Comparison of ENCODE assay signal across 13 cellular contexts in the genomic region with DNA sequence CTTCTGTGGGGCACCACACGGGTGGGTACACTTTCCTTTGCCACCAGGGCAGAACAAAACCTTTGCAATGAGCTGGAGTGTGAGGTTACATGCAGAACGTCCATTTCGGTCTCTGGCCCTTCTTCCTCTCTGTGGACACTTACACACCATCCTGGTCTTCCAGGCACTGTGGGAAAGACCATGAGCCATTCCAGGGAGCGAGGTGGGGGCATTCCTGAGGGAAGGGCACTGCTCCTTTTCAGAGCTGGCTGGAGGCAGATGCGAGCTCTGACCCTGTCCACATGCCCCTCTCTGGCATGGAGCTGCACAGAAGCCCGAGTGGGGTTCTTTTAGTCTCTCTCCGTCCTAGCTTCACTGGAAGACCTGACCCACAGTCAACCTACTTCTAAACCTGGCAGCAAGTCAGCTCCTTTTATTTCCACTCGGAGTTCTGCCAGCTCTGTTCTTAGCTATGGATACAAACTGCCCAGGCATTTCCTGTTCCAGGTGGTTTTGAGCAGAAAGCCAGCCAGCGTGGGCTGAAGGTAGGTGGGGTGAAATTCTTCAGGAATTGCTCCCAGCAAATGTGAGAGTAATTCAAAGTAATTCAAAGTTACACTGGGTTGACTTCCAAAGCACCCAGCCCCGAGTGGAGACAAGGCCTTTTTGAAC.
DNase-seq lines count a peak whose midpoint lies in the region; ATAC-seq, FAIRE-seq and TF ChIP-seq lines count a peak whose summit lies in the region.
"Had no signal": no experiment of that assay in that cellular context is flagged by ENCODE, and none has a peak within 500 bp of the region (broad histone marks: within the 10 kb centered on the region; RNA-seq: fewer than 3 reads in every experiment).

No MANE protein-coding gene starts in this region.

- no peaks in the 10 kb centered on the region for H3K9me3 ChIP-seq in endothelial cell of umbilical vein (replicated peaks; ENCODE audit: control insufficient read depth, insufficient read depth, low read length)
- H3K9me3 ChIP-seq in lower lobe of right lung, result no peaks in the 10 kb centered on the region

- H3K27me3 ChIP-seq in endothelial cell of umbilical vein (ENCODE audit: control insufficient read depth in 2 of 2, insufficient read depth in 2 of 2, low read length in 2 of 2) (no peaks in the 10 kb centered on the region), lower lobe of right lung (ENCODE audit: low read depth) (no peaks in the 10 kb centered on the region)

- POLR2A ChIA-PET in endothelial cell of umbilical vein (lab: Charles Lee) (no interaction called here), T-cell (lab: Charles Lee) (no interaction called here)

- no peaks in the 10 kb centered on the region for H3K27me3 Mint-ChIP-seq in T-cell

- no peak for TF ChIP-seq CTCF in endothelial cell of umbilical vein (IDR thresholded peaks at IDR 0.05; ENCODE audit: extremely low read depth in 1 of 2, insufficient read depth in 1 of 2, low read depth in 1 of 2, low read length in 2 of 2)
- TF ChIP-seq CTCF in lower lobe of right lung (IDR thresholded peaks at IDR 0.05), result no peak

- intact Hi-C loops in endothelial cell of umbilical vein (cut with micrococcal nuclease), result no loop called here
- intact Hi-C loops in lower lobe of right lung (cut with DNase I), result no loop called here

- CTCF ChIA-PET in endothelial cell of umbilical vein (lab: Charles Lee), result interaction anchor here (1.1 kb wide), 1 partner anchor 290 kb away, joined by 3 read pairs; no protein-coding TSS in a partner anchor
- CTCF ChIA-PET in T-cell (lab: Charles Lee), result no interaction called here

- no peak for TF ChIP-seq POLR2A in endothelial cell of umbilical vein (IDR thresholded peaks at IDR 0.05; ENCODE audit: low read depth, low read length)

- H3K36me3 Mint-ChIP-seq in T-cell, result peaks cover 17% of the 10 kb centered on the region
- H3K36me3 Mint-ChIP-seq: activated naive CD8-positive, alpha-beta T cell treated with anti-CD3 and anti-CD28 coated beads, Interleukin-2, amount 10 ng/mL, durations not matched to agents 7 days and 5 days; natural killer cell had no signal

- no peaks in the 10 kb centered on the region for H3K4me1 Mint-ChIP-seq in T-cell
- H3K4me1 Mint-ChIP-seq: activated naive CD8-positive, alpha-beta T cell treated with anti-CD3 and anti-CD28 coated beads, Interleukin-2, amount 10 ng/mL, durations not matched to agents 7 days and 5 days had no signal

- ATAC-seq in lower lobe of right lung (peak; percentile 6 to 45), T-cell (replicated peaks in 1 of 4) (no peak)
- ATAC-seq: effector memory CD8-positive, alpha-beta T cell; natural killer cell had no signal

- H3K4me3 Mint-ChIP-seq in T-cell, result no peak overlapping the region
- H3K4me3 Mint-ChIP-seq: activated naive CD8-positive, alpha-beta T cell treated with anti-CD3 and anti-CD28 coated beads, Interleukin-2, amount 10 ng/mL, durations not matched to agents 7 days and 5 days; effector memory CD8-positive, alpha-beta T cell; natural killer cell had no signal

- no peaks in the 10 kb centered on the region for H4K20me1 ChIP-seq in endothelial cell of umbilical vein (replicated peaks; ENCODE audit: control insufficient read depth, extremely low read depth, insufficient read depth, low read length)

- no peak for FAIRE-seq in endothelial cell of umbilical vein (lab: Jason Lieb, UNC)
- no peak for FAIRE-seq in urothelium cell line (lab: Jason Lieb, UNC)

- no peaks in the 10 kb centered on the region for H3K9me3 Mint-ChIP-seq in T-cell
- H3K9me3 Mint-ChIP-seq: activated naive CD8-positive, alpha-beta T cell treated with anti-CD3 and anti-CD28 coated beads, Interleukin-2, amount 10 ng/mL, durations not matched to agents 7 days and 5 days; effector memory CD8-positive, alpha-beta T cell; natural killer cell had no signal

- no peaks in the 10 kb centered on the region for H3K4me1 ChIP-seq in endothelial cell of umbilical vein (ENCODE audit: control insufficient read depth, extremely low read depth, insufficient read depth, low read length)
- no peaks in the 10 kb centered on the region for H3K4me1 ChIP-seq in lower lobe of right lung

- no peaks in the 10 kb centered on the region for H3K79me2 ChIP-seq in endothelial cell of umbilical vein (ENCODE audit: control insufficient read depth, insufficient read depth, low read length)

- H3K4me3 ChIP-seq in endothelial cell of umbilical vein (replicated peaks in 1 of 3; ENCODE audit: insufficient read depth in 1 of 3, low read depth in 1 of 3, low read length in 3 of 3) (no peak overlapping the region), lower lobe of right lung (no peak overlapping the region)

- H3K36me3 ChIP-seq in endothelial cell of umbilical vein (ENCODE audit: control insufficient read depth in 2 of 2, extremely low read depth in 1 of 2, insufficient read depth in 2 of 2, low read length in 2 of 2) (no peaks in the 10 kb centered on the region), lower lobe of right lung (no peaks in the 10 kb centered on the region)

- H3K27ac Mint-ChIP-seq in T-cell, result no peak overlapping the region
- H3K27ac Mint-ChIP-seq: activated naive CD8-positive, alpha-beta T cell treated with anti-CD3 and anti-CD28 coated beads, Interleukin-2, amount 10 ng/mL, durations not matched to agents 7 days and 5 days; effector memory CD8-positive, alpha-beta T cell; natural killer cell had no signal

- H3K9me1 ChIP-seq in endothelial cell of umbilical vein (replicated peaks; ENCODE audit: control insufficient read depth, extremely low read depth, insufficient read depth, low read length), result no peaks in the 10 kb centered on the region

- H3K4me2 ChIP-seq in endothelial cell of umbilical vein (ENCODE audit: insufficient read depth, low read length), result no peak overlapping the region

- H3K9ac ChIP-seq in endothelial cell of umbilical vein (replicated peaks; ENCODE audit: extremely low read depth, insufficient read depth, low read length), result no peak overlapping the region

- dilution Hi-C loops in endothelial cell of umbilical vein (cut with MboI; ENCODE audit: extremely low pct_ligation_motif_present, low sequenced_read_pairs), result no loop called here

- no peak overlapping the region for H2AFZ ChIP-seq in endothelial cell of umbilical vein (ENCODE audit: low read depth, low read length)

- BruUV-seq in endothelial cell of umbilical vein (replicated peaks; lab: Mats Ljungman, UMichigan), result no TSS peak

- DNase-seq in NCI-H2029 treated with DMSO at 0.1 percent for 48 hours (lab: John Stamatoyannopoulos, UW) (peak; percentile 38), endothelial cell of umbilical vein (ENCODE audit: low read depth, low spot score) (peak; percentile 9), lower lobe of right lung (no peak), urothelium cell line (ENCODE audit: low spot score) (peak; percentile 80), HuH-7 (ENCODE audit: low spot score) (no peak), OCI-M1 (lab: John Stamatoyannopoulos, UW) (no peak), T-cell (no peak)
- DNase-seq: activated naive CD8-positive, alpha-beta T cell treated with anti-CD3 and anti-CD28 coated beads, Interleukin-2, amount 10 ng/mL, durations not matched to agents 7 days and 5 days; DMS 273 treated with DMSO at 0.1 percent for 48 hours; effector memory CD8-positive, alpha-beta T cell; natural killer cell; NCI-H146; stimulated activated CD4-positive, alpha-beta T cell treated with anti-CD3 and anti-CD28 coated beads, Interleukin-15, amount 100 ng/mL, for 24 hours had no signal

- no peak overlapping the region for H3K27ac ChIP-seq in endothelial cell of umbilical vein (ENCODE audit: insufficient read depth, low read depth, low read length)
- no peak overlapping the region for H3K27ac ChIP-seq in lower lobe of right lung

TF ChIP-seq in endothelial cell of umbilical vein, 7 proteins besides CTCF, POLR2A, EP300 and RAD21:
- TF ChIP-seq GATA2 (IDR thresholded peaks at IDR 0.05; ENCODE audit: insufficient read depth, insufficient read length, low read depth, low read length) (no peak), POLR2AphosphoS5 (IDR thresholded peaks at IDR 0.05; ENCODE audit: insufficient read depth, low read depth, low read length) (no peak), FOS (IDR thresholded peaks at IDR 0.05; ENCODE audit: borderline replicate concordance, insufficient read depth, low read length) (no peak), EZH2 (IDR thresholded peaks at IDR 0.05; ENCODE audit: borderline replicate concordance, low read depth, low read length, severe bottlenecking) (no peak), MYC (IDR thresholded peaks at IDR 0.05; ENCODE audit: low read depth, low read length) (no peak), JUN (IDR thresholded peaks at IDR 0.05; ENCODE audit: borderline replicate concordance, insufficient read depth, insufficient read length, low read depth) (no peak)
- TF ChIP-seq, protein P1, sequence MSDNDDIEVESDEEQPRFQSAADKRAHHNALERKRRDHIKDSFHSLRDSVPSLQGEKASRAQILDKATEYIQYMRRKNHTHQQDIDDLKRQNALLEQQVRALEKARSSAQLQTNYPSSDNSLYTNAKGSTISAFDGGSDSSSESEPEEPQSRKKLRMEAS (IDR thresholded peaks at IDR 0.05; ENCODE audit: insufficient read depth, insufficient read length), result no peak

Comparison
In these comparisons a context has a peak if more than half of its experiments do, and no peak if none do; other contexts are left out.
1. DNase-seq: peak in NCI-H2029 treated with DMSO at 0.1 percent for 48 hours (single experiment), endothelial cell of umbilical vein (single experiment) and urothelium cell line (single experiment); none in lower lobe of right lung (single experiment), HuH-7 (single experiment), OCI-M1 (single experiment) and T-cell (0 of 34).
2. ATAC-seq: peak in lower lobe of right lung (2 of 2); none in T-cell (0 of 4).